In the genomic region with DNA sequence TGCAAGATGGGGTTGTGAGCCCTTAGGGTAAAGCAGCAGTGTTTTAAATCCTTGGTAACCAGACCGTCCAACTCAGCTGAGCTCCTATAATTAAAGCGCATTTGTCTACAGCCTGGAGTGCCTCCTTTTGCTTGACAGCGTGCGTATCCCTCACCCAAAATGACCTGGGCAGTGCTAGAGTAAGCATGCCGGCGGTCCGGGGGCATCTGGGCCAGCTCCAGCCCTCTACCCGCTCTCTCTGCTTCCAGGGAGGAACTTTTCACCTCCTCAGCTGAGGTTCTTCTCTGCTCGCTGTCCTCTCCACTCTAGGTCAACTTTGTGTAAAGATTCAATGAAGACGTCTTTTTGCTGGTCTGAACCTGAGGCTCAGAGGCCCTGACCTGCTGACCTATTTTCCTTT, we compare ENCODE assay signal across 24 cellular contexts.
"Had no signal": no experiment of that assay in that cellular context is flagged by ENCODE, and none has a peak within 500 bp of the region (broad histone marks: within the 10 kb centered on the region; RNA-seq: fewer than 3 reads in every experiment).

No MANE protein-coding gene starts in this region.

- H3K27ac ChIP-seq: colonic mucosa, coronary artery, dorsolateral prefrontal cortex, epithelial cell of prostate, esophagus squamous epithelium, foreskin keratinocyte, gastrocnemius medialis, gastroesophageal sphincter, heart left ventricle, heart right ventricle had no signal

- H3K27me3 ChIP-seq: colonic mucosa, foreskin keratinocyte, gastrocnemius medialis, heart left ventricle had no signal

- DNase-seq: colonic mucosa; cortex of kidney; dermis blood vessel endothelial cell; dorsolateral prefrontal cortex; effector CD4-positive, alpha-beta T cell; effector CD8-positive, alpha-beta T cell; effector memory CD4-positive, alpha-beta T cell; effector memory CD8-positive, alpha-beta T cell; endodermal cell; erythroblast; esophagus squamous epithelium; foreskin fibroblast; foreskin keratinocyte; foreskin melanocyte; gastrocnemius medialis; glutamatergic neuron; head of caudate nucleus; heart left ventricle; heart right ventricle had no signal

- H3K9me3 Mint-ChIP-seq: dendritic cell treated with granulocyte-macrophage colony-stimulating factor and Interleukin-4, amounts not matched to agents 40 ng/mL and 50 ng/mL, for 4 days; endodermal cell had no signal

- H3K4me1 Mint-ChIP-seq: endodermal cell had no signal

- H3K4me1 ChIP-seq: colonic mucosa, esophagus squamous epithelium, foreskin keratinocyte, gastrocnemius medialis, gastroesophageal sphincter, heart left ventricle, heart right ventricle had no signal

- ATAC-seq: effector memory CD8-positive, alpha-beta T cell; esophagus mucosa; foreskin keratinocyte; gastrocnemius medialis; gastroesophageal sphincter; heart left ventricle; heart right ventricle had no signal

- H3K4me3 ChIP-seq: colonic mucosa, coronary artery, dorsolateral prefrontal cortex, esophagus squamous epithelium, gastrocnemius medialis, gastroesophageal sphincter, heart left ventricle, heart right ventricle had no signal

- H3K27ac Mint-ChIP-seq: dendritic cell treated with granulocyte-macrophage colony-stimulating factor and Interleukin-4, amounts not matched to agents 40 ng/mL and 50 ng/mL, for 4 days; effector memory CD8-positive, alpha-beta T cell had no signal

- H3K4me3 Mint-ChIP-seq: dendritic cell treated with granulocyte-macrophage colony-stimulating factor and Interleukin-4, amounts not matched to agents 40 ng/mL and 50 ng/mL, for 4 days; effector memory CD8-positive, alpha-beta T cell; endodermal cell had no signal

- H3K36me3 ChIP-seq: colonic mucosa, esophagus squamous epithelium, gastrocnemius medialis, gastroesophageal sphincter, heart left ventricle, heart right ventricle had no signal

- H3K9me3 ChIP-seq: colonic mucosa, esophagus squamous epithelium, gastrocnemius medialis, gastroesophageal sphincter, heart left ventricle, heart right ventricle had no signal
